Comparison of ENCODE assay signal across 8 cellular contexts in genomic region chr1:43650306-43650941, GRCh38. TPM values are rescaled to one million over a fixed set of nuclear protein-coding genes. Genes with fewer than 3 reads are reported as not detected.
DNase-seq lines count a peak whose midpoint lies in the region; ATAC-seq and TF ChIP-seq lines count a peak whose summit lies in the region.

No MANE protein-coding gene starts in this region.

- intact Hi-C loops in activated T-helper 1 cell treated with anti-CD3 and anti-CD28 coated beads, Interleukin-12 subunit alpha, Interleukin-12 subunit beta, Interleukin-2, Interleukin-4 antibody, amounts not matched to agents 30 ng/mL and 10 ng/mL and 1 ng/mL, durations not matched to agents 14 hours and 24 hours and 36 hours (cut with micrococcal nuclease) = loop anchor here (1.0 to 10.0 kb wide), 10 partner anchors 57 to 968 kb away; partner anchors contain the start of genes C1orf50, CDC20, CFAP57 and EBNA1BP2
- intact Hi-C loops in naive thymus-derived CD4-positive, alpha-beta T cell (cut with micrococcal nuclease) = loop anchor here (1.0 to 10.0 kb wide), 17 partner anchors 56 to 1193 kb away; partner anchors contain the start of genes IPO13 (in 2 of the 2), ST3GAL3 (in 2 of the 2), ATP6V0B (in 1 of the 2) and CCDC30 (in 1 of the 2)

- peak overlapping the region; percentile 86 for H3K27ac ChIP-seq in naive thymus-derived CD4-positive, alpha-beta T cell (ENCODE audit: low read depth, low read length)

- peaks cover 27% of the 10 kb centered on the region for H3K4me1 Mint-ChIP-seq in activated T-helper 1 cell treated with anti-CD3 and anti-CD28 coated beads, Interleukin-12 subunit alpha, Interleukin-12 subunit beta, Interleukin-2, Interleukin-4 antibody, amounts not matched to agents 30 ng/mL and 10 ng/mL and 1 ng/mL, durations not matched to agents 14 hours and 24 hours and 36 hours (ENCODE audit: low read depth)
- H3K4me1 Mint-ChIP-seq in naive thymus-derived CD4-positive, alpha-beta T cell = peaks cover 27 to 47% (median 37%) of the 10 kb centered on the region in 7 donors
- peaks cover 25 to 45% of the 10 kb centered on the region in 2 donors for H3K4me1 Mint-ChIP-seq in stimulated activated naive B cell treated with anti-CD40 and anti-IgM and Interleukin-4, amounts not matched to agents 10 μg/mL and 1 μg/mL and 100 μg/mL, for 72 hours

- no peaks in the 10 kb centered on the region for H3K9me3 ChIP-seq in naive thymus-derived CD4-positive, alpha-beta T cell (ENCODE audit: control insufficient read depth in 2 of 3, low read length in 3 of 3)

- CTCF ChIA-PET in naive thymus-derived CD4-positive, alpha-beta T cell (lab: Charles Lee) = interaction anchor here (0.8 kb wide), 1 partner anchor 295 kb away, joined by 3 read pairs; no protein-coding TSS in a partner anchor

- TF ChIP-seq CTCF in fibroblast of mammary gland (conservative IDR thresholded peaks at IDR 0.05; ENCODE audit: control insufficient read depth, insufficient read depth, low read depth, low read length) = no peak

- H3K4me1 ChIP-seq in naive thymus-derived CD4-positive, alpha-beta T cell (ENCODE audit: control insufficient read depth in 2 of 2, insufficient read depth in 2 of 2, low read length in 2 of 2) = peaks cover 10 to 16% of the 10 kb centered on the region in 2 donors

- H3K9me3 Mint-ChIP-seq in activated T-helper 1 cell treated with anti-CD3 and anti-CD28 coated beads, Interleukin-12 subunit alpha, Interleukin-12 subunit beta, Interleukin-2, Interleukin-4 antibody, amounts not matched to agents 30 ng/mL and 10 ng/mL and 1 ng/mL, durations not matched to agents 14 hours and 24 hours and 36 hours = no peaks in the 10 kb centered on the region
- peaks cover 0 to 3% (median 0%) of the 10 kb centered on the region in 11 donors for H3K9me3 Mint-ChIP-seq in naive thymus-derived CD4-positive, alpha-beta T cell
- no peaks in the 10 kb centered on the region for H3K9me3 Mint-ChIP-seq in stimulated activated naive B cell treated with anti-CD40 and anti-IgM and Interleukin-4, amounts not matched to agents 10 μg/mL and 1 μg/mL and 100 μg/mL, for 72 hours

- peaks cover 19% of the 10 kb centered on the region for H3K36me3 Mint-ChIP-seq in activated T-helper 1 cell treated with anti-CD3 and anti-CD28 coated beads, Interleukin-12 subunit alpha, Interleukin-12 subunit beta, Interleukin-2, Interleukin-4 antibody, amounts not matched to agents 30 ng/mL and 10 ng/mL and 1 ng/mL, durations not matched to agents 14 hours and 24 hours and 36 hours (ENCODE audit: low read depth)
- H3K36me3 Mint-ChIP-seq in naive thymus-derived CD4-positive, alpha-beta T cell = peaks cover 3 to 19% (median 12%) of the 10 kb centered on the region in 5 donors
- peaks cover 16 to 18% of the 10 kb centered on the region in 2 donors for H3K36me3 Mint-ChIP-seq in stimulated activated naive B cell treated with anti-CD40 and anti-IgM and Interleukin-4, amounts not matched to agents 10 μg/mL and 1 μg/mL and 100 μg/mL, for 72 hours

- peak overlapping the region; percentile 98 for H3K27ac Mint-ChIP-seq in activated T-helper 1 cell treated with anti-CD3 and anti-CD28 coated beads, Interleukin-12 subunit alpha, Interleukin-12 subunit beta, Interleukin-2, Interleukin-4 antibody, amounts not matched to agents 30 ng/mL and 10 ng/mL and 1 ng/mL, durations not matched to agents 14 hours and 24 hours and 36 hours
- peak overlapping the region; percentile 85 to 98 (median 95) for H3K27ac Mint-ChIP-seq in naive thymus-derived CD4-positive, alpha-beta T cell
- peak overlapping the region; percentile 99 for H3K27ac Mint-ChIP-seq in stimulated activated naive B cell treated with anti-CD40 and anti-IgM and Interleukin-4, amounts not matched to agents 10 μg/mL and 1 μg/mL and 100 μg/mL, for 72 hours

- peak overlapping the region; percentile 98 for H3K4me3 Mint-ChIP-seq in activated T-helper 1 cell treated with anti-CD3 and anti-CD28 coated beads, Interleukin-12 subunit alpha, Interleukin-12 subunit beta, Interleukin-2, Interleukin-4 antibody, amounts not matched to agents 30 ng/mL and 10 ng/mL and 1 ng/mL, durations not matched to agents 14 hours and 24 hours and 36 hours
- H3K4me3 Mint-ChIP-seq in naive thymus-derived CD4-positive, alpha-beta T cell = peak overlapping the region; percentile 93 to 99 (median 96)
- peak overlapping the region; percentile 95 to 97 for H3K4me3 Mint-ChIP-seq in stimulated activated naive B cell treated with anti-CD40 and anti-IgM and Interleukin-4, amounts not matched to agents 10 μg/mL and 1 μg/mL and 100 μg/mL, for 72 hours

- no peaks in the 10 kb centered on the region for H3K27me3 ChIP-seq in naive thymus-derived CD4-positive, alpha-beta T cell (ENCODE audit: control insufficient read depth in 2 of 2, insufficient read depth in 2 of 2, low read length in 2 of 2)

- POLR2A ChIA-PET in naive thymus-derived CD4-positive, alpha-beta T cell (lab: Charles Lee) = interaction anchor here (0.5 to 3.0 kb wide), 12 partner anchors 9 to 982 kb away, joined by 3 to 15 read pairs (median 4); partner anchors contain the start of genes DMAP1, HYI and ST3GAL3

- peaks cover 1% of the 10 kb centered on the region for H3K27me3 Mint-ChIP-seq in activated T-helper 1 cell treated with anti-CD3 and anti-CD28 coated beads, Interleukin-12 subunit alpha, Interleukin-12 subunit beta, Interleukin-2, Interleukin-4 antibody, amounts not matched to agents 30 ng/mL and 10 ng/mL and 1 ng/mL, durations not matched to agents 14 hours and 24 hours and 36 hours (ENCODE audit: insufficient read depth)
- peaks cover 0 to 6% (median under 1%) of the 10 kb centered on the region in 5 donors for H3K27me3 Mint-ChIP-seq in naive thymus-derived CD4-positive, alpha-beta T cell
- peaks cover under 1 to 12% of the 10 kb centered on the region in 2 donors for H3K27me3 Mint-ChIP-seq in stimulated activated naive B cell treated with anti-CD40 and anti-IgM and Interleukin-4, amounts not matched to agents 10 μg/mL and 1 μg/mL and 100 μg/mL, for 72 hours

- peak; percentile 66 for ATAC-seq in GM21737 (IDR thresholded peaks at IDR 0.05; ENCODE audit: unreplicated experiment)
- ATAC-seq in naive thymus-derived CD4-positive, alpha-beta T cell = peak; percentile 83
- ATAC-seq in stimulated activated naive B cell treated with anti-CD40 and anti-IgM and Interleukin-4, amounts not matched to agents 10 μg/mL and 1 μg/mL and 100 μg/mL, for 72 hours (replicated peaks) = peak; percentile 76 to 78

- H3K4me3 ChIP-seq in fibroblast of mammary gland (ENCODE audit: control insufficient read depth, low read depth, low read length) = peak overlapping the region; percentile 98
- peak overlapping the region; percentile 96 for H3K4me3 ChIP-seq in naive thymus-derived CD4-positive, alpha-beta T cell (ENCODE audit: low read length)

- DNase-seq in DMS79 (lab: John Stamatoyannopoulos, UW) = peak; percentile 94
- peak; percentile 94 for DNase-seq in KG1 (lab: John Stamatoyannopoulos, UW)
- peak; percentile 89 for DNase-seq in activated T-helper 1 cell treated with anti-CD3 and anti-CD28 coated beads, Interleukin-12 subunit alpha, Interleukin-12 subunit beta, Interleukin-2, Interleukin-4 antibody, amounts not matched to agents 30 ng/mL and 10 ng/mL and 1 ng/mL, durations not matched to agents 14 hours and 24 hours and 36 hours (ENCODE audit: low spot score)
- DNase-seq in fibroblast of mammary gland (ENCODE audit: low read depth) = peak; percentile 99
- peak in 8 of 9 donors; percentile 70 to 93 (median 90) for DNase-seq in naive thymus-derived CD4-positive, alpha-beta T cell
- peak; percentile 91 for DNase-seq in stimulated activated naive B cell treated with anti-CD40 and anti-IgM and Interleukin-4, amounts not matched to agents 10 μg/mL and 1 μg/mL and 100 μg/mL, for 72 hours

- peaks cover 0 to 32% (median 9%) of the 10 kb centered on the region in 3 experiments for H3K36me3 ChIP-seq in naive thymus-derived CD4-positive, alpha-beta T cell (ENCODE audit: control insufficient read depth in 2 of 3, insufficient read depth in 3 of 3, low read length in 3 of 3)

TF ChIP-seq in PFSK-1, 5 proteins besides CTCF, POLR2A, EP300 and RAD21 (continues in another document):
- TF ChIP-seq POLR2AphosphoS5 (IDR thresholded peaks at IDR 0.05; ENCODE audit: low read depth, low read length) (peak; percentile 90), FOXP2 (optimal IDR thresholded peaks at IDR 0.05; ENCODE audit: borderline replicate concordance, extremely low read depth, extremely low read length, insufficient read depth) (peak; percentile 46), SIN3A (IDR thresholded peaks at IDR 0.05; ENCODE audit: borderline replicate concordance, insufficient read depth, low read length) (peak; percentile 75; the same call in 1 of the 2 replicates), TAF1 (IDR thresholded peaks at IDR 0.05; ENCODE audit: borderline replicate concordance, insufficient read depth, low read length) (peak; percentile 82; the same call in 1 of the 2 replicates)

RNA-seq across cellular contexts. Expression of gene KDM4A, which starts 0.5 kb away (rescaled TPM):
- 41.9 TPM for polyA plus RNA-seq in PFSK-1 (2012; ENCODE audit: insufficient read length, low read depth)
- total RNA-seq in activated T-helper 1 cell treated with anti-CD3 and anti-CD28 coated beads, Interleukin-12 subunit alpha, Interleukin-12 subunit beta, Interleukin-2, Interleukin-4 antibody, amounts not matched to agents 30 ng/mL and 10 ng/mL and 1 ng/mL, durations not matched to agents 14 hours and 24 hours and 36 hours = 29.2 and 31.3 TPM in 2 replicates
- 10 to 100 TPM; 27.8 to 42.1 (median 38.6) TPM for total RNA-seq in naive thymus-derived CD4-positive, alpha-beta T cell
- polyA plus RNA-seq in naive thymus-derived CD4-positive, alpha-beta T cell = 1 to 10 TPM; 4.9 to 9.7 TPM

RNA-seq across cellular contexts. Expression of gene ST3GAL3, which starts 56.9 kb away (rescaled TPM):
- 27.2 TPM for polyA plus RNA-seq in PFSK-1 (2012; ENCODE audit: insufficient read length, low read depth)
- 17.4 and 19.0 TPM in 2 replicates for total RNA-seq in activated T-helper 1 cell treated with anti-CD3 and anti-CD28 coated beads, Interleukin-12 subunit alpha, Interleukin-12 subunit beta, Interleukin-2, Interleukin-4 antibody, amounts not matched to agents 30 ng/mL and 10 ng/mL and 1 ng/mL, durations not matched to agents 14 hours and 24 hours and 36 hours
- 10 to 100 TPM; 22.3 to 32.9 (median 28.7) TPM for total RNA-seq in naive thymus-derived CD4-positive, alpha-beta T cell
- polyA plus RNA-seq in naive thymus-derived CD4-positive, alpha-beta T cell = 10 to 100 TPM in 1 of 2 donors, 1 to 10 TPM in 1; 7.7 to 13.4 TPM

Comparison
In these comparisons a context has a peak if more than half of its experiments do, and no peak if none do; other contexts are left out.
1. Peak in every context shown above with its lines: DNase-seq, ATAC-seq, H3K4me3 ChIP-seq and H3K27ac ChIP-seq.